ENCODE assay signal across 23 cellular contexts in the genomic region with DNA sequence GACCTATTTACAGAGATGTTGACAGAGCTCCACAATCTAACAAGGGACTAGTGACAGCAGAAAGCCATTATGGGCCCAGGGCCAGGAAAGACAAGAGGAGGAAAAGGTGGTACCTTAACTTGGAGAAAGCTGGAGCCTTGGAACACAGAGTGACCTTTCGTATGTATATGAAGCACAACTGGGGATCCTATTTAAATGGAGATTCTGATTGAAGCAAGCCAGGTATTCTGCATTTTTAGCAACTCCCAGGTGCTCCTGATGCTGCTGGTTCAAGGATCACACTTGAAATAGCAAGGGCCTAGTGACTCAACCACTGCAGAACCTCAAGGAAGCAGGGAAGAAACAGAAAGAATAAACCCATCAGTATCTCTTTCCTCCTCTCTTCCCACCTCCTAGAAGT.
"Had no signal": no experiment of that assay in that cellular context is flagged by ENCODE, and none has a peak within 500 bp of the region (broad histone marks: within the 10 kb centered on the region; RNA-seq: fewer than 3 reads in every experiment).

No MANE protein-coding gene starts in this region.

- ATAC-seq: gastrocnemius medialis; heart right ventricle; left cardiac atrium; left ventricle myocardium superior; mucosa of descending colon; naive thymus-derived CD8-positive, alpha-beta T cell had no signal

- H3K27ac Mint-ChIP-seq: naive thymus-derived CD8-positive, alpha-beta T cell had no signal

- H3K9me3 Mint-ChIP-seq: neural crest cell had no signal

- H3K27me3 Mint-ChIP-seq: central memory CD8-positive, alpha-beta T cell; naive thymus-derived CD8-positive, alpha-beta T cell had no signal

- H3K4me1 ChIP-seq: esophagus muscularis mucosa, gastrocnemius medialis, heart right ventricle, right atrium auricular region, sigmoid colon, stomach, transverse colon had no signal

- H3K9me3 ChIP-seq: esophagus muscularis mucosa, gastrocnemius medialis, heart right ventricle, mucosa of descending colon, ovary, right atrium auricular region, sigmoid colon, stomach, thoracic aorta, transverse colon had no signal

- H3K27me3 ChIP-seq: gastrocnemius medialis, ovary, right atrium auricular region, sigmoid colon, stomach, transverse colon had no signal

- H3K36me3 ChIP-seq: esophagus muscularis mucosa, gastrocnemius medialis, heart right ventricle, ovary, right atrium auricular region, sigmoid colon, stomach, thoracic aorta, transverse colon had no signal

- DNase-seq: effector memory CD4-positive, alpha-beta T cell; gastrocnemius medialis; heart right ventricle; kidney; left cardiac atrium; left ventricle myocardium superior; mucosa of descending colon; naive thymus-derived CD8-positive, alpha-beta T cell; nucleus accumbens; ovary; sigmoid colon; stimulated activated CD4-positive, alpha-beta T cell treated with anti-CD3 and anti-CD28 coated beads, Interleukin-2, amount 100 ng/mL, for 24 hours; stimulated activated naive CD4-positive, alpha-beta T cell; stomach; substantia nigra; transverse colon had no signal

- H3K4me3 Mint-ChIP-seq: central memory CD8-positive, alpha-beta T cell; naive thymus-derived CD8-positive, alpha-beta T cell; neural crest cell had no signal

- H3K36me3 Mint-ChIP-seq: naive thymus-derived CD8-positive, alpha-beta T cell had no signal

- H3K27ac ChIP-seq: epithelial cell of prostate, esophagus muscularis mucosa, gastrocnemius medialis, heart right ventricle, ovary, right atrium auricular region, sigmoid colon, skin epidermis, stomach, thoracic aorta, transverse colon had no signal

- H3K4me1 Mint-ChIP-seq: central memory CD8-positive, alpha-beta T cell; naive thymus-derived CD8-positive, alpha-beta T cell; neural crest cell had no signal

- H3K4me3 ChIP-seq: esophagus muscularis mucosa, gastrocnemius medialis, heart right ventricle, mucosa of descending colon, ovary, right atrium auricular region, sigmoid colon, skin epidermis, stomach, thoracic aorta, transverse colon had no signal
